ENCODE assay signal across 8 cellular contexts in genomic region chr1:155322953-155323728, GRCh38. TPM values are rescaled to one million over a fixed set of nuclear protein-coding genes. Genes with fewer than 3 reads are reported as not detected.
DNase-seq lines count a peak whose midpoint lies in the region; ATAC-seq and TF ChIP-seq lines count a peak whose summit lies in the region.

No MANE protein-coding gene starts in this region.

- ATAC-seq in HCT116, result peak; percentile 64
- ATAC-seq in activated naive CD8-positive, alpha-beta T cell treated with anti-CD3 and anti-CD28 coated beads, Interleukin-2, amount 10 ng/mL, durations not matched to agents 7 days and 5 days (ENCODE audit: low read depth), result peak; percentile 49

- no peaks in the 10 kb centered on the region for H3K27me3 Mint-ChIP-seq in activated naive CD8-positive, alpha-beta T cell treated with anti-CD3 and anti-CD28 coated beads, Interleukin-2, amount 10 ng/mL, durations not matched to agents 7 days and 5 days
- H3K27me3 Mint-ChIP-seq in osteocyte (ENCODE audit: unreplicated experiment), result no peaks in the 10 kb centered on the region

- TF ChIP-seq CTCF in HCT116 (IDR thresholded peaks at IDR 0.05 in 2 of 3, conservative IDR thresholded peaks at IDR 0.05 in 1 of 3; ENCODE audit: borderline replicate concordance in 1 of 3, insufficient read depth in 1 of 3, low read depth in 2 of 3, low read length in 2 of 3) (peak in 2 of 3 experiments; percentile 82 to 95; a peak in 4 of 6 replicates), SU-DHL-6 (IDR thresholded peaks at IDR 0.05; ENCODE audit: insufficient read depth, low read length, poor library complexity, severe bottlenecking) (peak; percentile 89), osteocyte (IDR thresholded peaks at IDR 0.05) (peak; percentile 97), testis (IDR thresholded peaks at IDR 0.05) (peak; percentile 91 to 97 (median 93))

- H3K27me3 ChIP-seq in HCT116 (ENCODE audit: insufficient read depth, low read length), result no peaks in the 10 kb centered on the region
- H3K27me3 ChIP-seq in SU-DHL-6 (ENCODE audit: low read length), result no peaks in the 10 kb centered on the region
- H3K27me3 ChIP-seq in testis, result no peaks in the 10 kb centered on the region

- 0 to 1% methylated on average over 38 to 43 of the region's 58 CpGs for WGBS in testis, 2 donors

- H3K9ac ChIP-seq in HCT116 (ENCODE audit: low read length), result peak overlapping the region; percentile 87
- peak overlapping the region; percentile 79 for H3K9ac ChIP-seq in SU-DHL-6 (ENCODE audit: low read length)

- peaks cover 15 to 25% of the 10 kb centered on the region in 2 experiments for H3K4me1 ChIP-seq in HCT116 (ENCODE audit: control insufficient read depth in 1 of 2, insufficient read depth in 2 of 2, low read length in 2 of 2)
- peaks cover 23% of the 10 kb centered on the region for H3K4me1 ChIP-seq in testis

- DNase-seq in EH (ENCODE audit: low read depth) (peak; percentile 99), HCT116 (ENCODE audit: low read depth, low spot score) (peak; percentile 72), NCI-H1092 (lab: John Stamatoyannopoulos, UW) (peak; percentile 71), head of caudate nucleus (peak; percentile 52 to 94 (median 86)), osteocyte (ENCODE audit: extremely low spot score, unreplicated experiment) (peak; percentile 98), testis (peak; percentile 81)
- peak; percentile 96 for DNase-seq in activated naive CD8-positive, alpha-beta T cell treated with anti-CD3 and anti-CD28 coated beads, Interleukin-2, amount 10 ng/mL, durations not matched to agents 7 days and 5 days

- intact Hi-C loops in HCT116 (cut with micrococcal nuclease) (loop anchor here (1.0 to 10.0 kb wide), 3 partner anchors 46 to 269 kb away; partner anchors contain the start of genes HCN3, KRTCAP2 and TRIM46), head of caudate nucleus (cut with DNase I) (loop anchor here (5.0 kb wide), 1 partner anchor 46 kb away; the partner anchor contains the start of gene HCN3), testis (cut with DNase I; ENCODE audit: low total_unique reads) (loop anchor here (10.0 kb wide), 2 partner anchors 68 to 272 kb away; partner anchors contain the start of gene ENTREP3)

- CTCF ChIA-PET in HCT116 (lab: Charles Lee), result interaction anchor here (1.0 to 3.9 kb wide), 10 partner anchors 15 to 177 kb away, joined by 3 to 44 read pairs (median 6); partner anchors contain the start of genes FDPS, HCN3, KRTCAP2 and MTX1

- peak overlapping the region; percentile 90 for H3K4me3 Mint-ChIP-seq in activated naive CD8-positive, alpha-beta T cell treated with anti-CD3 and anti-CD28 coated beads, Interleukin-2, amount 10 ng/mL, durations not matched to agents 7 days and 5 days
- peak overlapping the region; percentile 86 for H3K4me3 Mint-ChIP-seq in osteocyte (ENCODE audit: unreplicated experiment)

- TF ChIP-seq POLR2A in HCT116 (IDR thresholded peaks at IDR 0.05; ENCODE audit: borderline replicate concordance, extremely low read depth, insufficient read depth, insufficient read length) (peak; percentile 12), testis (IDR thresholded peaks at IDR 0.05) (no peak)

- peaks cover 31% of the 10 kb centered on the region for H3F3A ChIP-seq in SU-DHL-6 (ENCODE audit: insufficient read depth)

- H2AFZ ChIP-seq in HCT116 (ENCODE audit: low read depth, low read length, poor library complexity, severe bottlenecking) (peak overlapping the region; percentile 45), SU-DHL-6 (ENCODE audit: low read depth, low read length, severe bottlenecking) (peak overlapping the region; percentile 88)

- peak overlapping the region; percentile 67 for H3K27ac Mint-ChIP-seq in activated naive CD8-positive, alpha-beta T cell treated with anti-CD3 and anti-CD28 coated beads, Interleukin-2, amount 10 ng/mL, durations not matched to agents 7 days and 5 days
- H3K27ac Mint-ChIP-seq in osteocyte (ENCODE audit: unreplicated experiment), result peak overlapping the region; percentile 80

- POLR2A ChIA-PET in HCT116 (lab: Charles Lee), result interaction anchor here (0.6 to 1.7 kb wide), 5 partner anchors 15 to 682 kb away, joined by 3 to 11 read pairs (median 5); partner anchors contain the start of genes CLK2 and FDPS
- POLR2A ChIA-PET in activated naive CD8-positive, alpha-beta T cell treated with anti-CD3 and anti-CD28 coated beads, Interleukin-2, amount 10 ng/mL, durations not matched to agents 7 days and 5 days (lab: Charles Lee), result interaction anchor here (0.7 to 5.2 kb wide), 20 partner anchors 13 to 286 kb away, joined by 3 to 36 read pairs (median 4); partner anchors contain the start of genes ASH1L, CLK2, ENTREP3 and FDPS

- RAD21 ChIA-PET in HCT116 (lab: Charles Lee; ENCODE audit: low non-redundant PET in 1 of 2, low total read pairs in 2 of 2, uncharacterized antibody in 2 of 2, unreplicated experiment in 2 of 2), result interaction anchor here (0.9 to 1.5 kb wide), 4 partner anchors 50 to 72 kb away, joined by 3 to 9 read pairs (median 4); partner anchors contain the start of genes CLK2 (in 1 of the 2) and SCAMP3 (in 1 of the 2)

- H3K4me3 ChIP-seq in HCT116 (replicated peaks in 1 of 2; ENCODE audit: low read depth in 1 of 2, low read length in 2 of 2) (peak overlapping the region; percentile 83 to 96), SU-DHL-6 (ENCODE audit: insufficient read depth, low read length, poor library complexity, severe bottlenecking) (peak overlapping the region; percentile 70), testis (peak overlapping the region; percentile 57 to 75)

- peak overlapping the region; percentile 100 for H3K4me2 ChIP-seq in HCT116 (ENCODE audit: low read length)
- H3K4me2 ChIP-seq in SU-DHL-6 (ENCODE audit: low read depth, low read length, poor library complexity, severe bottlenecking), result peak overlapping the region; percentile 91

- H3K36me3 Mint-ChIP-seq in activated naive CD8-positive, alpha-beta T cell treated with anti-CD3 and anti-CD28 coated beads, Interleukin-2, amount 10 ng/mL, durations not matched to agents 7 days and 5 days, result peaks cover 17% of the 10 kb centered on the region
- peaks cover 8% of the 10 kb centered on the region for H3K36me3 Mint-ChIP-seq in osteocyte (ENCODE audit: unreplicated experiment)

- no peak for TF ChIP-seq RAD21 in HCT116 (IDR thresholded peaks at IDR 0.05; ENCODE audit: low read depth)

- peaks cover 37% of the 10 kb centered on the region; the same call in 1 of the 2 replicates for H3K79me2 ChIP-seq in HCT116 (ENCODE audit: insufficient read depth, low read length)
- no peaks in the 10 kb centered on the region for H3K79me2 ChIP-seq in SU-DHL-6 (ENCODE audit: insufficient read depth, low read length)

- H3K27ac ChIP-seq in HCT116 (ENCODE audit: low read depth, low read length) (peak overlapping the region; percentile 96), SU-DHL-6 (ENCODE audit: low read depth, low read length) (peak overlapping the region; percentile 67), testis (peak overlapping the region; percentile 90 to 95)

- peaks cover 45% of the 10 kb centered on the region for H3K4me1 Mint-ChIP-seq in activated naive CD8-positive, alpha-beta T cell treated with anti-CD3 and anti-CD28 coated beads, Interleukin-2, amount 10 ng/mL, durations not matched to agents 7 days and 5 days
- peaks cover 32% of the 10 kb centered on the region for H3K4me1 Mint-ChIP-seq in osteocyte (ENCODE audit: unreplicated experiment)

- H3K9me3 Mint-ChIP-seq in activated naive CD8-positive, alpha-beta T cell treated with anti-CD3 and anti-CD28 coated beads, Interleukin-2, amount 10 ng/mL, durations not matched to agents 7 days and 5 days, result no peaks in the 10 kb centered on the region
- no peaks in the 10 kb centered on the region for H3K9me3 Mint-ChIP-seq in osteocyte (ENCODE audit: unreplicated experiment)

- H3K36me3 ChIP-seq in HCT116 (ENCODE audit: control insufficient read depth in 1 of 2, insufficient read depth in 2 of 2, low read length in 2 of 2), result peaks cover 28 to 37% of the 10 kb centered on the region in 2 experiments; a peak in 3 of 4 replicates
- H3K36me3 ChIP-seq in SU-DHL-6 (ENCODE audit: low read length), result no peaks in the 10 kb centered on the region
- H3K36me3 ChIP-seq in testis (ENCODE audit: low read depth, missing control alignments), result no peaks in the 10 kb centered on the region

- H3K9me3 ChIP-seq in HCT116 (ENCODE audit: control insufficient read depth in 1 of 2, insufficient read depth in 1 of 2, low read depth in 1 of 2, low read length in 2 of 2), result no peaks in the 10 kb centered on the region
- H3K9me3 ChIP-seq in SU-DHL-6 (ENCODE audit: insufficient read depth, low read length), result no peaks in the 10 kb centered on the region
- H3K9me3 ChIP-seq in testis, result no peaks in the 10 kb centered on the region

- no TSS peak for BruUV-seq in HCT116 (replicated peaks; lab: Mats Ljungman, UMichigan)

- H4K20me1 ChIP-seq in HCT116 (ENCODE audit: insufficient read depth) (no peaks in the 10 kb centered on the region), SU-DHL-6 (ENCODE audit: low read depth, low read length) (no peaks in the 10 kb centered on the region)

- H3K9me2 ChIP-seq in HCT116 (ENCODE audit: insufficient read depth), result no peaks in the 10 kb centered on the region
- H3K9me2 ChIP-seq in SU-DHL-6 (replicated peaks; ENCODE audit: insufficient read depth, low read length), result no peaks in the 10 kb centered on the region

RNA-seq across cellular contexts. Expression of gene RUSC1, which starts 2.4 kb away (rescaled TPM):
- total RNA-seq in HCT116 (2021; ENCODE audit: unreplicated experiment) (69.2 TPM), osteocyte (34.4 and 35.4 TPM in 2 replicates), testis (10 to 100 TPM; 13.9 to 14.9 TPM)
- 38.4 and 46.9 TPM in 2 replicates for polyA plus RNA-seq in HCT116 (2012)
- total RNA-seq in activated naive CD8-positive, alpha-beta T cell treated with anti-CD3 and anti-CD28 coated beads, Interleukin-2, amount 10 ng/mL, durations not matched to agents 7 days and 5 days, result 10 to 100 TPM; 23.2 to 28.5 TPM
- polyA plus RNA-seq in testis (ENCODE audit: insufficient read depth, low read depth, low replicate concordance), result 10.8 TPM

RNA-seq across cellular contexts. Expression of gene FDPS, which starts 14.5 kb away (rescaled TPM):
- 269 TPM for total RNA-seq in HCT116 (2021; ENCODE audit: unreplicated experiment)
- 210 and 268 TPM in 2 replicates for polyA plus RNA-seq in HCT116 (2012)
- total RNA-seq in activated naive CD8-positive, alpha-beta T cell treated with anti-CD3 and anti-CD28 coated beads, Interleukin-2, amount 10 ng/mL, durations not matched to agents 7 days and 5 days, result 100 to 1,000 TPM; 238 to 242 TPM
- total RNA-seq in osteocyte, result 119 and 127 TPM in 2 replicates
- total RNA-seq in testis, result 10 to 100 TPM; 51.6 to 81.6 TPM
- 127 TPM for polyA plus RNA-seq in testis (ENCODE audit: insufficient read depth, low read depth, low replicate concordance)

RNA-seq across cellular contexts. Expression of gene PKLR, which starts 21.9 kb away (rescaled TPM):
- 0.17 TPM for total RNA-seq in HCT116 (2021; ENCODE audit: unreplicated experiment)
- not detected in 2 replicates for polyA plus RNA-seq in HCT116 (2012)
- not detected for total RNA-seq in activated naive CD8-positive, alpha-beta T cell treated with anti-CD3 and anti-CD28 coated beads, Interleukin-2, amount 10 ng/mL, durations not matched to agents 7 days and 5 days
- total RNA-seq in osteocyte, result not detected in 2 replicates
- total RNA-seq in testis, result under 1 TPM; 0.25 to 0.87 TPM
- polyA plus RNA-seq in testis (ENCODE audit: insufficient read depth, low read depth, low replicate concordance), result 2.0 TPM

RNA-seq across cellular contexts. Expression of gene HCN3, which starts 45.9 kb away (rescaled TPM):
- total RNA-seq in HCT116 (2021; ENCODE audit: unreplicated experiment) (8.5 TPM), osteocyte (3.7 and 4.1 TPM in 2 replicates), testis (1 to 10 TPM; 3.5 to 3.8 TPM)
- polyA plus RNA-seq in HCT116 (2012), result 6.3 TPM in 2 replicates
- total RNA-seq in activated naive CD8-positive, alpha-beta T cell treated with anti-CD3 and anti-CD28 coated beads, Interleukin-2, amount 10 ng/mL, durations not matched to agents 7 days and 5 days, result 1 to 10 TPM; 5.0 to 6.7 TPM
- polyA plus RNA-seq in testis (ENCODE audit: insufficient read depth, low read depth, low replicate concordance), result 2.2 TPM

RNA-seq across cellular contexts. Expression of gene CLK2, which starts 49.8 kb away (rescaled TPM):
- total RNA-seq in HCT116 (2021; ENCODE audit: unreplicated experiment) (72.6 TPM), osteocyte (53.7 and 63.5 TPM in 2 replicates), testis (10 to 100 TPM; 52.8 to 54.1 TPM)
- 59.5 and 63.3 TPM in 2 replicates for polyA plus RNA-seq in HCT116 (2012)
- 100 to 1,000 TPM; 110 to 112 TPM for total RNA-seq in activated naive CD8-positive, alpha-beta T cell treated with anti-CD3 and anti-CD28 coated beads, Interleukin-2, amount 10 ng/mL, durations not matched to agents 7 days and 5 days
- 37.0 TPM for polyA plus RNA-seq in testis (ENCODE audit: insufficient read depth, low read depth, low replicate concordance)

Comparison
In these comparisons a context has a peak if more than half of its experiments do, and no peak if none do; other contexts are left out.
1. Peak in every context shown above with its lines: DNase-seq, ATAC-seq, H3K4me3 ChIP-seq and H3K27ac ChIP-seq.